Comparison of ENCODE assay signal across 34 cellular contexts in genomic region chr12:88495031-88495430, GRCh38.
"Had no signal": no experiment of that assay in that cellular context is flagged by ENCODE, and none has a peak within 500 bp of the region (broad histone marks: within the 10 kb centered on the region; RNA-seq: fewer than 3 reads in every experiment).

No MANE protein-coding gene starts in this region.

- H3K27me3 ChIP-seq: MG63 had no signal

- H3K9me3 ChIP-seq: MG63 had no signal

- DNase-seq: Karpas-422, Kasumi-1, MG63, MM.1S, MV-4-11, NCI-H1048, NCI-H1092, NCI-H1092 treated with DMSO at 0.1 percent for 48 hours, NCI-H1105, NCI-H1105 treated with DMSO at 0.1 percent for 48 hours, NCI-H1417, NCI-H1417 treated with DMSO at 0.1 percent for 48 hours, NCI-H1436, NCI-H1436 treated with DMSO at 0.1 percent for 48 hours, NCI-H146, NCI-H1694, NCI-H1694 treated with DMSO at 0.1 percent for 48 hours, NCI-H187, NCI-H187 treated with DMSO at 0.1 percent for 48 hours, NCI-H1930, NCI-H2029, NCI-H2029 treated with DMSO at 0.1 percent for 48 hours, NCI-H2081, NCI-H2081 treated with DMSO at 0.1 percent for 48 hours, NCI-H2107, NCI-H2171, NCI-H2171 treated with DMSO at 0.1 percent for 48 hours, NCI-H2227 treated with DMSO at 0.1 percent for 48 hours, NCI-H226, NCI-H345, NCI-H446, NCI-H446 treated with DMSO at 0.1 percent for 48 hours, NCI-H510A, NCI-H510A treated with DMSO at 0.1 percent for 48 hours had no signal

- H3K4me3 ChIP-seq: MG63 had no signal
